Comparison of ENCODE assay signal across 23 cellular contexts in the genomic region with DNA sequence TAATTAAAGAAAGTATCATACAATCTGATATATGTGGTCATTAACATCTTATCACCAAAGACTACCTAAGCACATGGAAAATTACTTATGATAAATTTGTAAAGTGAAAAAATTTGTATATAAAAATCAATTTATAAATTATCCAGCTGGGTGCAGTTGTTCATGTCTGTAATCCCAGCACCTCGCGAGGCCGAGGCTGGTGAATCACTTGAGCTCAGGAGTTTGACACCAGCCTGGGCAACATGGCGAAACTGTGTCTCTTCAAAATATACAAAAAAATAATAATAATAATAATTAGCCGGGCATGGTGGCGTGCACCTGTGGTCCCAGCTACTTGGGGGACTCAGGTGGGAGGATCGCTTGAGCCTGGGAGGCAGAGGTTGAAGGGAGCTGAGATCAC.
"Had no signal": no experiment of that assay in that cellular context is flagged by ENCODE, and none has a peak within 500 bp of the region (broad histone marks: within the 10 kb centered on the region; RNA-seq: fewer than 3 reads in every experiment).

No MANE protein-coding gene starts in this region.

- H3K36me3 ChIP-seq: breast epithelium, cardiac muscle cell, colonic mucosa, gastroesophageal sphincter had no signal

- H3K4me1 ChIP-seq: body of pancreas, breast epithelium, colonic mucosa, foreskin keratinocyte, gastroesophageal sphincter had no signal

- H3K27ac ChIP-seq: body of pancreas, breast epithelium, cardiac muscle cell, colonic mucosa, foreskin keratinocyte, gastroesophageal sphincter had no signal

- H3K4me3 ChIP-seq: body of pancreas, breast epithelium, cardiac muscle cell, colonic mucosa, gastroesophageal sphincter had no signal

- H3K27me3 ChIP-seq: body of pancreas, breast epithelium, cardiac muscle cell, colonic mucosa had no signal

- DNase-seq: activated CD4-positive, alpha-beta memory T cell treated with anti-CD3 and anti-CD28 coated beads, Interleukin-2, amount 10 ng/mL, durations not matched to agents 7 days and 5 days; activated CD4-positive, alpha-beta T cell treated with anti-CD3 and anti-CD28 coated beads for 1 hour; activated CD4-positive, alpha-beta T cell treated with anti-CD3 and anti-CD28 coated beads for 4 hours; activated CD4-positive, alpha-beta T cell treated with anti-CD3 and anti-CD28 coated beads, Interleukin-2, amount 10 ng/mL, durations not matched to agents 7 days and 5 days; activated CD4-positive, alpha-beta T cell treated with anti-CD3 and anti-CD28 coated beads, Interleukin-2, amount 50 U/mL, for 4 hours; activated effector memory CD4-positive, alpha-beta T cell treated with Interleukin-2 at 50 U/mL for 16 hours; activated gamma-delta T cell treated with Interleukin-2 at 50 U/mL for 16 hours; activated naive CD4-positive, alpha-beta T cell treated with anti-CD3 and anti-CD28 coated beads, Interleukin-2, amount 50 U/mL, for 16 hours; activated naive CD4-positive, alpha-beta T cell treated with Interleukin-2 at 50 U/mL for 16 hours; activated T-cell treated with anti-CD3 and anti-CD28 coated beads, Interleukin-2, amount 50 U/mL, for 4 hours; amniotic stem cell; aorta; body of pancreas; central memory CD4-positive, alpha-beta T cell; cerebellar nuclear complex; effector memory CD4-positive, alpha-beta T cell; endodermal cell; foreskin keratinocyte; T-helper 2 cell had no signal

- H3K9me3 ChIP-seq: body of pancreas, breast epithelium, colonic mucosa had no signal
